In genomic region chr11:35663408-35663702, GRCh38 we compare ENCODE assay signal across 8 cellular contexts. TPM values are rescaled to one million over a fixed set of nuclear protein-coding genes. Genes with fewer than 3 reads are reported as not detected.
A peak's percentile ranks its signal among the peaks of the same experiment; 100 is the strongest.
DNase-seq lines count a peak whose midpoint lies in the region; ATAC-seq and TF ChIP-seq lines count a peak whose summit lies in the region.

No MANE protein-coding gene starts in this region.

- peak overlapping the region; percentile 49 to 71 for H3K4me3 ChIP-seq in HCT116 (replicated peaks in 1 of 2; ENCODE audit: low read depth in 1 of 2, low read length in 2 of 2)
- H3K4me3 ChIP-seq in hepatocyte: peak overlapping the region; percentile 62
- peak overlapping the region; percentile 71 for H3K4me3 ChIP-seq in smooth muscle cell

- H3K4me3 Mint-ChIP-seq in activated CD4-positive, alpha-beta memory T cell treated with anti-CD3 and anti-CD28 coated beads for 36 hours: peak overlapping the region; percentile 94

- H3F3A ChIP-seq in smooth muscle cell (ENCODE audit: low read depth): peaks cover 9% of the 10 kb centered on the region

- no peak for ATAC-seq in HCT116
- no peak for ATAC-seq in GM21786 (IDR thresholded peaks at IDR 0.05; ENCODE audit: unreplicated experiment)

- peak overlapping the region; percentile 98 for H3K4me2 ChIP-seq in HCT116 (ENCODE audit: low read length)
- peak overlapping the region; percentile 89 for H3K4me2 ChIP-seq in hepatocyte
- peak overlapping the region; percentile 95 for H3K4me2 ChIP-seq in smooth muscle cell

- H3K27me3 ChIP-seq in HCT116 (ENCODE audit: insufficient read depth, low read length) (no peaks in the 10 kb centered on the region), hepatocyte (no peaks in the 10 kb centered on the region), smooth muscle cell (ENCODE audit: low read depth) (no peaks in the 10 kb centered on the region)

- H3K27ac Mint-ChIP-seq in activated CD4-positive, alpha-beta memory T cell treated with anti-CD3 and anti-CD28 coated beads for 36 hours: peak overlapping the region; percentile 94

- no peaks in the 10 kb centered on the region for H3K27me3 Mint-ChIP-seq in activated CD4-positive, alpha-beta memory T cell treated with anti-CD3 and anti-CD28 coated beads for 36 hours

- intact Hi-C loops in HCT116 (cut with micrococcal nuclease): loop anchor here (2.0 kb wide), 1 partner anchor 45 kb away; the partner anchor contains the start of gene FJX1
- intact Hi-C loops in activated CD4-positive, alpha-beta memory T cell treated with anti-CD3 and anti-CD28 coated beads for 36 hours (cut with micrococcal nuclease): loop anchor here (2.0 to 10.0 kb wide), 4 partner anchors 65 to 845 kb away; no protein-coding TSS in a partner anchor

- H3K9me3 ChIP-seq in HCT116 (ENCODE audit: control insufficient read depth in 1 of 2, insufficient read depth in 1 of 2, low read depth in 1 of 2, low read length in 2 of 2) (peaks cover 0 to 8% of the 10 kb centered on the region in 2 experiments; a peak in 1 of 4 replicates), hepatocyte (ENCODE audit: low read depth) (peaks cover 4% of the 10 kb centered on the region), smooth muscle cell (replicated peaks; ENCODE audit: low read depth) (no peaks in the 10 kb centered on the region)

- TF ChIP-seq POLR2A in HCT116 (IDR thresholded peaks at IDR 0.05; ENCODE audit: borderline replicate concordance, extremely low read depth, insufficient read depth, insufficient read length): no peak

- POLR2A ChIA-PET in HCT116 (lab: Charles Lee): no interaction called here
- POLR2A ChIA-PET in activated CD4-positive, alpha-beta memory T cell treated with anti-CD3 and anti-CD28 coated beads for 36 hours (lab: Charles Lee): no interaction called here

- no peak overlapping the region; the same call in 1 of the 2 replicates for H3K27ac ChIP-seq in HCT116 (ENCODE audit: low read depth, low read length)
- H3K27ac ChIP-seq in hepatocyte: peak overlapping the region; percentile 100
- peak overlapping the region; percentile 92 for H3K27ac ChIP-seq in smooth muscle cell (ENCODE audit: low read depth)

- H2AFZ ChIP-seq in HCT116 (ENCODE audit: low read depth, low read length, poor library complexity, severe bottlenecking) (peak overlapping the region; percentile 65), hepatocyte (peak overlapping the region; percentile 94), smooth muscle cell (ENCODE audit: low read depth) (peak overlapping the region; percentile 97)

- H3K9ac ChIP-seq in HCT116 (ENCODE audit: low read length) (peak overlapping the region; percentile 66), smooth muscle cell (ENCODE audit: low read depth) (peak overlapping the region; percentile 94)

- peaks cover 39% of the 10 kb centered on the region for H3K36me3 Mint-ChIP-seq in activated CD4-positive, alpha-beta memory T cell treated with anti-CD3 and anti-CD28 coated beads for 36 hours

- H3K4me1 Mint-ChIP-seq in activated CD4-positive, alpha-beta memory T cell treated with anti-CD3 and anti-CD28 coated beads for 36 hours (ENCODE audit: low read depth): peaks cover 43% of the 10 kb centered on the region

- WGBS in hepatocyte (ENCODE audit: low lambda C conversion rate, missing lambda C conversion rate): 94% methylated on average over 10 of the region's 10 CpGs
- WGBS in smooth muscle cell (ENCODE audit: low lambda C conversion rate): 92% methylated on average over 10 of the region's 10 CpGs

- TF ChIP-seq RAD21 in HCT116 (IDR thresholded peaks at IDR 0.05; ENCODE audit: low read depth): no peak

- TF ChIP-seq CTCF in HCT116 (IDR thresholded peaks at IDR 0.05 in 2 of 3, conservative IDR thresholded peaks at IDR 0.05 in 1 of 3; ENCODE audit: borderline replicate concordance in 1 of 3, insufficient read depth in 1 of 3, low read depth in 2 of 3, low read length in 2 of 3) (no peak), hepatocyte (IDR thresholded peaks at IDR 0.05; ENCODE audit: poor library complexity) (no peak), smooth muscle cell (IDR thresholded peaks at IDR 0.05; ENCODE audit: borderline replicate concordance, insufficient read depth, poor library complexity, severe bottlenecking) (no peak)

- RAD21 ChIA-PET in HCT116 (lab: Charles Lee; ENCODE audit: low non-redundant PET in 1 of 2, low total read pairs in 2 of 2, uncharacterized antibody in 2 of 2, unreplicated experiment in 2 of 2): no interaction called here

- H3K4me1 ChIP-seq in HCT116 (ENCODE audit: control insufficient read depth in 1 of 2, insufficient read depth in 2 of 2, low read length in 2 of 2) (peaks cover 6 to 24% of the 10 kb centered on the region in 2 experiments; a peak in 3 of 4 replicates), hepatocyte (ENCODE audit: insufficient read depth) (peaks cover 13% of the 10 kb centered on the region), smooth muscle cell (ENCODE audit: low read depth) (peaks cover 21% of the 10 kb centered on the region)

- CTCF ChIA-PET in HCT116 (lab: Charles Lee): no interaction called here
- CTCF ChIA-PET in activated CD4-positive, alpha-beta memory T cell treated with anti-CD3 and anti-CD28 coated beads for 36 hours (lab: Charles Lee): no interaction called here

- peaks cover 36% of the 10 kb centered on the region for H3K79me2 ChIP-seq in HCT116 (ENCODE audit: insufficient read depth, low read length)
- peaks cover 54% of the 10 kb centered on the region for H3K79me2 ChIP-seq in hepatocyte
- H3K79me2 ChIP-seq in smooth muscle cell (ENCODE audit: low read depth): peaks cover 54% of the 10 kb centered on the region

- H3K9me3 Mint-ChIP-seq in activated CD4-positive, alpha-beta memory T cell treated with anti-CD3 and anti-CD28 coated beads for 36 hours: peaks cover 36% of the 10 kb centered on the region

- no peak for DNase-seq in HCT116 (ENCODE audit: low read depth, low spot score)
- DNase-seq in activated CD4-positive, alpha-beta memory T cell treated with anti-CD3 and anti-CD28 coated beads for 36 hours: no peak
- no peak for DNase-seq in hepatocyte (ENCODE audit: low spot score)
- DNase-seq in smooth muscle cell (lab: John Stamatoyannopoulos, UW; ENCODE audit: unreplicated experiment): no peak
- DNase-seq in globus pallidus (ENCODE audit: low spot score): no peak
- no peak for DNase-seq in middle frontal gyrus (ENCODE audit: extremely low spot score, low spot score)
- no peak for DNase-seq in cerebellar nuclear complex (lab: John Stamatoyannopoulos, UW)

- H3K9me2 ChIP-seq in HCT116 (ENCODE audit: insufficient read depth) (no peaks in the 10 kb centered on the region), hepatocyte (replicated peaks; ENCODE audit: insufficient read depth) (no peaks in the 10 kb centered on the region)

- peaks cover 0 to 3% of the 10 kb centered on the region in 2 experiments; a peak in 1 of 4 replicates for H3K36me3 ChIP-seq in HCT116 (ENCODE audit: control insufficient read depth in 1 of 2, insufficient read depth in 2 of 2, low read length in 2 of 2)
- H3K36me3 ChIP-seq in hepatocyte (replicated peaks; ENCODE audit: insufficient read depth, low read depth): no peaks in the 10 kb centered on the region
- peaks cover 9% of the 10 kb centered on the region for H3K36me3 ChIP-seq in smooth muscle cell (ENCODE audit: low read depth)

- H4K20me1 ChIP-seq in HCT116 (ENCODE audit: insufficient read depth): no peaks in the 10 kb centered on the region
- no peaks in the 10 kb centered on the region for H4K20me1 ChIP-seq in hepatocyte (ENCODE audit: insufficient read depth, poor library complexity, severe bottlenecking)
- peaks cover 5% of the 10 kb centered on the region for H4K20me1 ChIP-seq in smooth muscle cell (ENCODE audit: low read depth)

- TSS peak; percentile 42 for BruUV-seq in HCT116 (replicated peaks; lab: Mats Ljungman, UMichigan)

TF ChIP-seq in HCT116, 20 proteins besides CTCF, POLR2A, EP300 and RAD21:
- TF ChIP-seq SRF (IDR thresholded peaks at IDR 0.05; ENCODE audit: low read depth): no peak
- no peak for TF ChIP-seq SP1 (IDR thresholded peaks at IDR 0.05; ENCODE audit: low read depth)
- no peak for TF ChIP-seq SIN3A (IDR thresholded peaks at IDR 0.05; ENCODE audit: low read depth)
- no peak for TF ChIP-seq ELF1 (IDR thresholded peaks at IDR 0.05; ENCODE audit: borderline replicate concordance, low read depth)
- no peak for TF ChIP-seq CBX3 (IDR thresholded peaks at IDR 0.05; ENCODE audit: low read depth)
- no peak for TF ChIP-seq CEBPB (IDR thresholded peaks at IDR 0.05; ENCODE audit: low read depth)
- no peak for TF ChIP-seq ATF3 (IDR thresholded peaks at IDR 0.05)
- TF ChIP-seq, protein P1, sequence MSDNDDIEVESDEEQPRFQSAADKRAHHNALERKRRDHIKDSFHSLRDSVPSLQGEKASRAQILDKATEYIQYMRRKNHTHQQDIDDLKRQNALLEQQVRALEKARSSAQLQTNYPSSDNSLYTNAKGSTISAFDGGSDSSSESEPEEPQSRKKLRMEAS (IDR thresholded peaks at IDR 0.05): no peak
- TF ChIP-seq ZFX (IDR thresholded peaks at IDR 0.05): no peak

RNA-seq across cellular contexts. Expression of gene TRIM44, which starts 0.8 kb away (rescaled TPM):
- total RNA-seq in HCT116 (2021; ENCODE audit: unreplicated experiment): 33.4 TPM
- 27.1 and 29.4 TPM in 2 replicates for polyA plus RNA-seq in HCT116 (2012)
- total RNA-seq in activated CD4-positive, alpha-beta memory T cell treated with anti-CD3 and anti-CD28 coated beads for 36 hours: 10 to 100 TPM; 27.3 to 30.0 TPM
- 20.4 and 20.8 TPM in 2 replicates for total RNA-seq in hepatocyte
- polyA plus RNA-seq in hepatocyte: 43.2 and 44.1 TPM in 2 replicates
- 20.9 and 29.7 TPM in 2 replicates for total RNA-seq in smooth muscle cell
- polyA plus RNA-seq in smooth muscle cell: 32.9 and 36.7 TPM in 2 replicates

RNA-seq across cellular contexts. Expression of gene FJX1, which starts 45.1 kb away (rescaled TPM):
- total RNA-seq in HCT116 (2021; ENCODE audit: unreplicated experiment) (13.7 TPM), hepatocyte (12.4 and 13.5 TPM in 2 replicates), smooth muscle cell (28.3 and 32.7 TPM in 2 replicates)
- 5.5 and 6.1 TPM in 2 replicates for polyA plus RNA-seq in HCT116 (2012)
- under 1 TPM; 0.46 to 0.62 TPM for total RNA-seq in activated CD4-positive, alpha-beta memory T cell treated with anti-CD3 and anti-CD28 coated beads for 36 hours
- polyA plus RNA-seq in hepatocyte (29.0 and 34.8 TPM in 2 replicates), smooth muscle cell (41.2 and 44.5 TPM in 2 replicates)
